In genomic region chr17:4124994-4125393, GRCh38 we compare ENCODE assay signal across 21 cellular contexts. TPM values are rescaled to one million over a fixed set of nuclear protein-coding genes. Genes with fewer than 3 reads are reported as not detected.
A peak's percentile ranks its signal among the peaks of the same experiment; 100 is the strongest.
DNase-seq lines count a peak whose midpoint lies in the region; ATAC-seq, FAIRE-seq and TF ChIP-seq lines count a peak whose summit lies in the region.
"Had no signal": no experiment of that assay in that cellular context is flagged by ENCODE, and none has a peak within 500 bp of the region (broad histone marks: within the 10 kb centered on the region; RNA-seq: fewer than 3 reads in every experiment).

No MANE protein-coding gene starts in this region.

- H3K56ac ChIP-seq in mesendoderm (ENCODE audit: low read length), result no peak overlapping the region

- peaks cover 25% of the 10 kb centered on the region for H3K36me3 Mint-ChIP-seq in CD4-positive, CD25-positive, alpha-beta regulatory T cell
- peaks cover 68% of the 10 kb centered on the region for H3K36me3 Mint-ChIP-seq in brain

- H3K9me3 ChIP-seq in CD4-positive, CD25-positive, alpha-beta regulatory T cell (ENCODE audit: control insufficient read depth in 2 of 2, low read length in 2 of 2), result no peaks in the 10 kb centered on the region
- H3K9me3 ChIP-seq in HUES48 (ENCODE audit: control insufficient read depth, insufficient read depth, low read length), result no peaks in the 10 kb centered on the region
- H3K9me3 ChIP-seq: vagina had no signal

- no peak overlapping the region for H3K18ac ChIP-seq in mesendoderm (ENCODE audit: low read length)

- H3K36me3 ChIP-seq in CD4-positive, CD25-positive, alpha-beta regulatory T cell (ENCODE audit: control insufficient read depth, insufficient read depth, low read length), result peaks cover 36% of the 10 kb centered on the region
- H3K36me3 ChIP-seq in HUES48 (ENCODE audit: control insufficient read depth, insufficient read depth, low read length) (peaks cover 24% of the 10 kb centered on the region), mesendoderm (ENCODE audit: control insufficient read depth, insufficient read depth, low read length) (peaks cover 4% of the 10 kb centered on the region)

- H3K9me3 Mint-ChIP-seq in CD4-positive, CD25-positive, alpha-beta regulatory T cell, result no peaks in the 10 kb centered on the region
- H3K9me3 Mint-ChIP-seq in brain, result peaks cover 0 to 7% (median 0%) of the 10 kb centered on the region in 5 experiments
- H3K9me3 Mint-ChIP-seq: activated naive CD4-positive, alpha-beta T cell treated with anti-CD3 and anti-CD28 coated beads, Interleukin-2, amount 10 ng/mL, durations not matched to agents 7 days and 5 days had no signal

- intact Hi-C loops in sciatic nerve (cut with DNase I), result no loop called here

- FAIRE-seq in RCC 7860 (lab: Jason Lieb, UNC), result no peak
- FAIRE-seq: small intestine had no signal

- no peaks in the 10 kb centered on the region for H3K79me2 ChIP-seq in mesendoderm (ENCODE audit: control insufficient read depth, insufficient read depth, low read length)

- H4K8ac ChIP-seq in mesendoderm (ENCODE audit: low read depth, low read length), result no peak overlapping the region

- TF ChIP-seq CTCF in brain (conservative IDR thresholded peaks at IDR 0.05), result no peak

- DNase-seq in CD4-positive, CD25-positive, alpha-beta regulatory T cell, result no peak
- peak; percentile 82 for DNase-seq in mesendoderm
- no peak for DNase-seq in cerebellar nuclear complex (lab: John Stamatoyannopoulos, UW)
- no peak for DNase-seq in RCC 7860 (ENCODE audit: low spot score)
- DNase-seq in NCI-H1105 (lab: John Stamatoyannopoulos, UW), result no peak
- no peak for DNase-seq in sciatic nerve (ENCODE audit: low spot score)
- DNase-seq: activated CD4-positive, CD25-positive, alpha-beta regulatory T cell treated with anti-CD3 and anti-CD28 coated beads, Interleukin-2, amount 50 U/mL, for 72 hours; activated CD8-positive, alpha-beta memory T cell treated with anti-CD3 and anti-CD28 coated beads, Interleukin-2, amount 50 U/mL, for 4 hours; activated naive CD4-positive, alpha-beta T cell treated with anti-CD3 and anti-CD28 coated beads, Interleukin-2, amount 10 ng/mL, durations not matched to agents 7 days and 5 days; EL; foreskin melanocyte; NCI-H1105 treated with DMSO at 0.1 percent for 48 hours; NCI-H526; SIG-M5; small intestine; stimulated activated CD4-positive, alpha-beta T cell treated with anti-CD3 and anti-CD28 coated beads, Interleukin-4, amount 100 ng/mL, for 1 hour; T-helper 9 cell had no signal

- H3K27me3 Mint-ChIP-seq in CD4-positive, CD25-positive, alpha-beta regulatory T cell, result no peaks in the 10 kb centered on the region
- H3K27me3 Mint-ChIP-seq in brain, result no peaks in the 10 kb centered on the region
- H3K27me3 Mint-ChIP-seq: activated naive CD4-positive, alpha-beta T cell treated with anti-CD3 and anti-CD28 coated beads, Interleukin-2, amount 10 ng/mL, durations not matched to agents 7 days and 5 days had no signal

- no peak overlapping the region for H3K4ac ChIP-seq in mesendoderm (ENCODE audit: low read depth, low read length)

- H3K9ac ChIP-seq in HUES48 (ENCODE audit: low read depth, low read length) (peak overlapping the region; percentile 34; the same call in 1 of the 2 replicates), mesendoderm (ENCODE audit: low read length) (peak overlapping the region; percentile 13)

- H3K4me3 Mint-ChIP-seq in CD4-positive, CD25-positive, alpha-beta regulatory T cell, result no peak overlapping the region
- H3K4me3 Mint-ChIP-seq in brain, result no peak overlapping the region
- H3K4me3 Mint-ChIP-seq: activated naive CD4-positive, alpha-beta T cell treated with anti-CD3 and anti-CD28 coated beads, Interleukin-2, amount 10 ng/mL, durations not matched to agents 7 days and 5 days had no signal

- no peak overlapping the region for H3K4me2 ChIP-seq in mesendoderm (ENCODE audit: low read length)

- H3K27ac ChIP-seq in CD4-positive, CD25-positive, alpha-beta regulatory T cell (ENCODE audit: insufficient read depth, low read length, poor library complexity, severe bottlenecking), result no peak overlapping the region
- peak overlapping the region; percentile 83 for H3K27ac ChIP-seq in HUES48 (ENCODE audit: low read depth, low read length)
- no peak overlapping the region for H3K27ac ChIP-seq in mesendoderm (ENCODE audit: low read depth, low read length)
- H3K27ac ChIP-seq: coronary artery, vagina had no signal

- H2BK120ac ChIP-seq in mesendoderm (ENCODE audit: low read depth, low read length), result no peak overlapping the region

- no peak overlapping the region for H3K23ac ChIP-seq in mesendoderm (ENCODE audit: low read length)

- no peak overlapping the region for H3K4me3 ChIP-seq in CD4-positive, CD25-positive, alpha-beta regulatory T cell (ENCODE audit: low read depth, low read length)
- no peak overlapping the region for H3K4me3 ChIP-seq in HUES48 (ENCODE audit: low read depth, low read length)
- no peak overlapping the region for H3K4me3 ChIP-seq in mesendoderm (ENCODE audit: low read length)
- H3K4me3 ChIP-seq: coronary artery, vagina had no signal

- peaks cover 10 to 38% (median 28%) of the 10 kb centered on the region in 4 donors for H3K4me1 Mint-ChIP-seq in CD4-positive, CD25-positive, alpha-beta regulatory T cell
- H3K4me1 Mint-ChIP-seq in brain, result peaks cover 15% of the 10 kb centered on the region

- no peaks in the 10 kb centered on the region for H3K27me3 ChIP-seq in CD4-positive, CD25-positive, alpha-beta regulatory T cell (ENCODE audit: control insufficient read depth, insufficient read depth, low read length)
- H3K27me3 ChIP-seq in HUES48 (ENCODE audit: control insufficient read depth, insufficient read depth, low read length) (no peaks in the 10 kb centered on the region), mesendoderm (ENCODE audit: insufficient read depth, low read length, poor library complexity) (no peaks in the 10 kb centered on the region)
- H3K27me3 ChIP-seq: vagina had no signal

- no peak overlapping the region for H2BK15ac ChIP-seq in mesendoderm (replicated peaks; ENCODE audit: low read depth)

- no peak overlapping the region for H2AK5ac ChIP-seq in mesendoderm (ENCODE audit: low read length)

- H4K5ac ChIP-seq in mesendoderm (ENCODE audit: low read length), result no peak overlapping the region

- H3K4me1 ChIP-seq in CD4-positive, CD25-positive, alpha-beta regulatory T cell (ENCODE audit: control insufficient read depth, insufficient read depth, low read length, poor library complexity, severe bottlenecking), result no peaks in the 10 kb centered on the region
- H3K4me1 ChIP-seq in HUES48 (ENCODE audit: control insufficient read depth, insufficient read depth, low read length) (peaks cover 11% of the 10 kb centered on the region), mesendoderm (ENCODE audit: control insufficient read depth, low read depth, low read length) (peaks cover 2% of the 10 kb centered on the region)

- ATAC-seq in CD4-positive, CD25-positive, alpha-beta regulatory T cell (ENCODE audit: low read depth in 2 of 2), result no peak
- no peak for ATAC-seq in sciatic nerve

- no peak overlapping the region for H2BK5ac ChIP-seq in mesendoderm (ENCODE audit: low read length)

- WGBS in mesendoderm (ENCODE audit: extremely low coverage, insufficient coverage, low lambda C conversion rate), result no CpG with 5 or more reads among the region's 2 CpGs

- peak overlapping the region; percentile 34 to 80 (median 63) for H3K27ac Mint-ChIP-seq in CD4-positive, CD25-positive, alpha-beta regulatory T cell
- peak overlapping the region in 4 of 5 experiments; percentile 21 to 66 (median 40) for H3K27ac Mint-ChIP-seq in brain
- H3K27ac Mint-ChIP-seq: activated naive CD4-positive, alpha-beta T cell treated with anti-CD3 and anti-CD28 coated beads, Interleukin-2, amount 10 ng/mL, durations not matched to agents 7 days and 5 days had no signal

- peaks cover 5% of the 10 kb centered on the region for H3K79me1 ChIP-seq in mesendoderm (ENCODE audit: low read length)

RNA-seq across cellular contexts. Expression of gene ZZEF1, which starts 17.8 kb away (rescaled TPM):
- 103 TPM for total RNA-seq in CD4-positive, CD25-positive, alpha-beta regulatory T cell
- 1 to 10 TPM; 4.6 to 7.2 (median 5.0) TPM for polyA plus RNA-seq in CD4-positive, CD25-positive, alpha-beta regulatory T cell
- 18.0 TPM for polyA plus RNA-seq in brain (ENCODE audit: insufficient read depth, low read depth, low replicate concordance)
- polyA plus RNA-seq in mesendoderm (2013, experiment 1 of 2), result 5.6 TPM
- polyA plus RNA-seq in mesendoderm (2013, experiment 2 of 2), result 5.8 TPM
- 58.9 TPM for total RNA-seq in sciatic nerve

RNA-seq across cellular contexts. Expression of gene CYB5D2, which starts 18.0 kb away (rescaled TPM):
- total RNA-seq in CD4-positive, CD25-positive, alpha-beta regulatory T cell, result 4.9 TPM
- 10 to 100 TPM; 12.5 to 19.0 (median 15.5) TPM for polyA plus RNA-seq in CD4-positive, CD25-positive, alpha-beta regulatory T cell
- 39.8 TPM for polyA plus RNA-seq in brain (ENCODE audit: insufficient read depth, low read depth, low replicate concordance)
- 2.6 TPM for polyA plus RNA-seq in mesendoderm (2013, experiment 1 of 2)
- polyA plus RNA-seq in mesendoderm (2013, experiment 2 of 2), result 2.5 TPM
- 16.0 TPM for total RNA-seq in sciatic nerve
